In genomic region chr13:98419786-98420559, GRCh38 we compare ENCODE assay signal across 22 cellular contexts.
"Had no signal": no experiment of that assay in that cellular context is flagged by ENCODE, and none has a peak within 500 bp of the region (broad histone marks: within the 10 kb centered on the region; RNA-seq: fewer than 3 reads in every experiment).

No MANE protein-coding gene starts in this region.

- H3K4me3 ChIP-seq: left ventricle myocardium inferior, pancreas, suprapubic skin, transverse colon had no signal

- H3K36me3 ChIP-seq: pancreas had no signal

- H3K4me3 Mint-ChIP-seq: activated T-cell treated with anti-CD3 and anti-CD28 coated beads, Interleukin-2, amount 50 U/mL, for 72 hours; naive thymus-derived CD8-positive, alpha-beta T cell; stimulated activated naive CD8-positive, alpha-beta T cell treated with anti-CD3 and anti-CD28 coated beads, Interleukin-15, Interleukin-2, amounts not matched to agents 100 ng/mL and 50 ng/mL, for 24 hours had no signal

- H3K27ac ChIP-seq: left ventricle myocardium inferior, suprapubic skin, transverse colon had no signal

- H3K9me3 Mint-ChIP-seq: stimulated activated naive CD8-positive, alpha-beta T cell treated with anti-CD3 and anti-CD28 coated beads, Interleukin-15, Interleukin-2, amounts not matched to agents 100 ng/mL and 50 ng/mL, for 24 hours had no signal

- H3K9me3 ChIP-seq: left ventricle myocardium inferior, pancreas, suprapubic skin, transverse colon had no signal

- H3K27me3 ChIP-seq: pancreas, suprapubic skin, transverse colon had no signal

- ATAC-seq: activated CD4-positive, CD25-positive, alpha-beta regulatory T cell treated with anti-CD3 and anti-CD28 coated beads, Interleukin-2, amount 50 U/mL, for 24 hours; activated T-cell treated with anti-CD3 and anti-CD28 coated beads, Interleukin-2, amount 50 U/mL, for 72 hours; naive thymus-derived CD8-positive, alpha-beta T cell; pancreas had no signal

- H3K4me1 Mint-ChIP-seq: naive thymus-derived CD8-positive, alpha-beta T cell had no signal

- H3K4me1 ChIP-seq: left ventricle myocardium inferior had no signal

- H3K27ac Mint-ChIP-seq: activated T-cell treated with anti-CD3 and anti-CD28 coated beads, Interleukin-2, amount 50 U/mL, for 72 hours; naive thymus-derived CD8-positive, alpha-beta T cell; stimulated activated naive CD8-positive, alpha-beta T cell treated with anti-CD3 and anti-CD28 coated beads, Interleukin-15, Interleukin-2, amounts not matched to agents 100 ng/mL and 50 ng/mL, for 24 hours had no signal

- DNase-seq: activated CD4-positive, alpha-beta T cell treated with anti-CD3 and anti-CD28 coated beads, Interleukin-2, amount 50 U/mL, for 1 hour; activated effector memory CD4-positive, alpha-beta T cell treated with anti-CD3 and anti-CD28 coated beads, Interleukin-2, amount 50 U/mL, for 16 hours; activated naive CD4-positive, alpha-beta T cell treated with anti-CD3 and anti-CD28 coated beads, Interleukin-2, amount 50 U/mL, for 16 hours; activated T-cell treated with anti-CD3 and anti-CD28 coated beads, Interleukin-2, amount 50 U/mL, for 72 hours; aorta; cortex of kidney; erythroblast; hypothalamus; kidney; left ventricle myocardium inferior; mesenchymal stem cell; naive thymus-derived CD8-positive, alpha-beta T cell; pancreas; retina; stimulated activated CD4-positive, alpha-beta T cell treated with anti-CD3 and anti-CD28 coated beads, Interleukin-12 subunit alpha, Interleukin-12 subunit beta, amount 100 ng/mL, for 4 hours; stimulated activated CD4-positive, alpha-beta T cell treated with anti-CD3 and anti-CD28 coated beads, Interleukin-1b, Interleukin-23, amount 100 ng/mL, for 48 hours; T-helper 1 cell; T1000; transverse colon had no signal
